ENCODE assay signal across 10 cellular contexts in the genomic region with DNA sequence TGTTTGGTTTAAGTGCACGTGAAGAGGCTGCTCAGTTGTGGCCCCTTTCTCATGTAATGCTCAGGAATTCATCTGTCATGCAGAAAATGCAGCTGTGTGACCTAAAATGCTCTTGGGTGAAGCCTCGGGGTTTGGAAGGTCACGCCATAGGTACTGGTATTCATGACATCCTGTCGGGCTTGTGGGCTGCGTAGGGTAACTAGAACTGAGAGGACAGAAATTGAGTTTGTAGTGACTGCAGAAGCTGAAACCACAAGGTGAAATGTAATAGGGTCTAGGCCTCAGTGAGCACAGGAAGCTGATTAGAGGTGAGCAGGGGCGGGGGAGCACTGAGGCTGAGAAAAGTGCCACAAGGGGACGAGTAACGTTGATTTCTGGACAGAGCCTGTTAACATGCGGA.
DNase-seq lines count a peak whose midpoint lies in the region; ATAC-seq and TF ChIP-seq lines count a peak whose summit lies in the region.
"Had no signal": no experiment of that assay in that cellular context is flagged by ENCODE, and none has a peak within 500 bp of the region (broad histone marks: within the 10 kb centered on the region; RNA-seq: fewer than 3 reads in every experiment).

No MANE protein-coding gene starts in this region.

- no peak for TF ChIP-seq CTCF in left lung (IDR thresholded peaks at IDR 0.05)

- no peak overlapping the region for H3K4me3 ChIP-seq in left lung
- H3K4me3 ChIP-seq: cardiac muscle cell had no signal

- no peaks in the 10 kb centered on the region for H3K9me3 ChIP-seq in left lung

- peak; percentile 97 for ATAC-seq in GM19351 (IDR thresholded peaks at IDR 0.05; ENCODE audit: unreplicated experiment)
- ATAC-seq in HG03066 (IDR thresholded peaks at IDR 0.05; ENCODE audit: low read depth, unreplicated experiment) = peak; percentile 98
- ATAC-seq in left lung = no peak

- no peaks in the 10 kb centered on the region for H3K27me3 ChIP-seq in left lung
- H3K27me3 ChIP-seq: cardiac muscle cell had no signal

- intact Hi-C loops in left lung (cut with DNase I) = no loop called here

- H3K27ac ChIP-seq in left lung = no peak overlapping the region
- H3K27ac ChIP-seq: cardiac muscle cell had no signal

- H3K36me3 ChIP-seq in left lung = no peaks in the 10 kb centered on the region
- H3K36me3 ChIP-seq: cardiac muscle cell had no signal

- H3K4me1 ChIP-seq in left lung = no peaks in the 10 kb centered on the region

- peak; percentile 7 for DNase-seq in activated T-cell treated with anti-CD3 and anti-CD28 coated beads for 4 hours
- DNase-seq in stimulated activated CD8-positive, alpha-beta memory T cell treated with anti-CD3 and anti-CD28 coated beads, Interleukin-4, amount 100 ng/mL, for 48 hours = peak; percentile 51
- no peak for DNase-seq in NCI-H510A (lab: John Stamatoyannopoulos, UW)
- DNase-seq in NCI-H82 treated with DMSO at 0.1 percent for 48 hours (lab: John Stamatoyannopoulos, UW; ENCODE audit: unreplicated experiment) = no peak
- no peak for DNase-seq in SIG-M5 treated with dmso at 0.1 percent for 504 hours (lab: John Stamatoyannopoulos, UW; ENCODE audit: unreplicated experiment)
- DNase-seq in left lung = no peak
- DNase-seq: IMR-90 had no signal

Comparison
In these comparisons a context has a peak if more than half of its experiments do, and no peak if none do; other contexts are left out.
1. DNase-seq: peak in activated T-cell treated with anti-CD3 and anti-CD28 coated beads for 4 hours (single experiment) and stimulated activated CD8-positive, alpha-beta memory T cell treated with anti-CD3 and anti-CD28 coated beads, Interleukin-4, amount 100 ng/mL, for 48 hours (single experiment); none in NCI-H510A (single experiment), NCI-H82 treated with DMSO at 0.1 percent for 48 hours (single experiment), SIG-M5 treated with dmso at 0.1 percent for 504 hours (single experiment) and left lung (0 of 2).